In genomic region chr5:65029178-65029577, GRCh38 we compare ENCODE assay signal across 23 cellular contexts.
DNase-seq lines count a peak whose midpoint lies in the region; ATAC-seq, FAIRE-seq and TF ChIP-seq lines count a peak whose summit lies in the region.
"Had no signal": no experiment of that assay in that cellular context is flagged by ENCODE, and none has a peak within 500 bp of the region (broad histone marks: within the 10 kb centered on the region; RNA-seq: fewer than 3 reads in every experiment).

No MANE protein-coding gene starts in this region.

- no peaks in the 10 kb centered on the region for H3K27me3 Mint-ChIP-seq in astrocyte (ENCODE audit: low read depth, unreplicated experiment)
- H3K27me3 Mint-ChIP-seq: CD4-positive, alpha-beta T cell had no signal

- peak; percentile 28 for DNase-seq in HT1080 (ENCODE audit: low read depth)
- peak; percentile 64 for DNase-seq in astrocyte (ENCODE audit: low read depth)
- no peak for DNase-seq in keratinocyte (ENCODE audit: low read depth, low spot score)
- DNase-seq in activated CD4-positive, CD25-positive, alpha-beta regulatory T cell treated with anti-CD3 and anti-CD28 coated beads, Interleukin-2, amount 50 U/mL, for 72 hours = no peak
- no peak for DNase-seq in left lung
- DNase-seq: ACHN; Caco-2; CD4-positive, alpha-beta T cell; DMS153; DMS79; EL; GM23248; KG1 had no signal

- TF ChIP-seq CTCF in astrocyte (IDR thresholded peaks at IDR 0.05; ENCODE audit: insufficient read depth, low read depth, low read length) (no peak), keratinocyte (optimal IDR thresholded peaks at IDR 0.05 in 1 of 3, IDR thresholded peaks at IDR 0.05 in 1 of 3, conservative IDR thresholded peaks at IDR 0.05 in 1 of 3; ENCODE audit: extremely low read depth in 1 of 3, insufficient read depth in 2 of 3, low read length in 3 of 3) (no peak), left lung (IDR thresholded peaks at IDR 0.05) (no peak)

- H3K79me2 ChIP-seq in astrocyte (ENCODE audit: insufficient read depth, low read length) (no peaks in the 10 kb centered on the region), keratinocyte (ENCODE audit: control insufficient read depth, insufficient read depth, low read length) (no peaks in the 10 kb centered on the region)

- no peaks in the 10 kb centered on the region for H4K20me1 ChIP-seq in astrocyte (ENCODE audit: insufficient read depth, low read length)
- H4K20me1 ChIP-seq in keratinocyte (ENCODE audit: control insufficient read depth, extremely low read depth, insufficient read depth, low read length) = no peaks in the 10 kb centered on the region

- H3K4me1 Mint-ChIP-seq in astrocyte (ENCODE audit: low read depth, unreplicated experiment) = peaks cover 20% of the 10 kb centered on the region

- H3K27ac Mint-ChIP-seq in astrocyte (ENCODE audit: unreplicated experiment) = no peak overlapping the region
- H3K27ac Mint-ChIP-seq: CD4-positive, alpha-beta T cell had no signal

- no peaks in the 10 kb centered on the region for H3K27me3 ChIP-seq in astrocyte (ENCODE audit: insufficient read depth, low read length)
- no peaks in the 10 kb centered on the region for H3K27me3 ChIP-seq in keratinocyte (ENCODE audit: control insufficient read depth, extremely low read depth, insufficient read depth, low read length)
- no peaks in the 10 kb centered on the region for H3K27me3 ChIP-seq in left lung

- no peak overlapping the region for H3K4me3 Mint-ChIP-seq in astrocyte (ENCODE audit: unreplicated experiment)
- H3K4me3 Mint-ChIP-seq: CD4-positive, alpha-beta T cell had no signal

- H2AFZ ChIP-seq in astrocyte (ENCODE audit: low read depth, low read length) = no peak overlapping the region
- H2AFZ ChIP-seq in keratinocyte (ENCODE audit: control insufficient read depth, low read length) = no peak overlapping the region
- H2AFZ ChIP-seq: GM23248 had no signal

- H3K9me1 ChIP-seq in keratinocyte (ENCODE audit: control insufficient read depth, extremely low read depth, insufficient read depth, low read length) = no peaks in the 10 kb centered on the region

- H3K9ac ChIP-seq in astrocyte (ENCODE audit: low read length) = no peak overlapping the region
- H3K9ac ChIP-seq in keratinocyte (ENCODE audit: control insufficient read depth, extremely low read depth, insufficient read depth, low read length) = no peak overlapping the region
- H3K9ac ChIP-seq: GM23248 had no signal

- H3K36me3 ChIP-seq in astrocyte (ENCODE audit: insufficient read depth, low read length) (no peaks in the 10 kb centered on the region), keratinocyte (ENCODE audit: control insufficient read depth in 2 of 2, extremely low read depth in 1 of 2, insufficient read depth in 2 of 2, low read length in 2 of 2) (no peaks in the 10 kb centered on the region), left lung (no peaks in the 10 kb centered on the region)
- H3K36me3 ChIP-seq: HAP-1 had no signal

- intact Hi-C loops in left lung (cut with DNase I) = no loop called here

- peaks cover 2% of the 10 kb centered on the region for H3K36me3 Mint-ChIP-seq in astrocyte (ENCODE audit: low read depth, unreplicated experiment)

- H3K4me3 ChIP-seq in astrocyte (ENCODE audit: insufficient read depth, low read depth, low read length) = no peak overlapping the region
- H3K4me3 ChIP-seq in keratinocyte (ENCODE audit: control insufficient read depth in 2 of 3, extremely low read depth in 1 of 3, insufficient read depth in 2 of 3, low read depth in 1 of 3, low read length in 3 of 3) = no peak overlapping the region
- no peak overlapping the region for H3K4me3 ChIP-seq in left lung
- H3K4me3 ChIP-seq: GM23248, HAP-1 had no signal

- dilution Hi-C loops in keratinocyte (cut with MboI; ENCODE audit: extremely low pct_ligation_motif_present, low sequenced_read_pairs) = no loop called here

- ATAC-seq in HG03354 (IDR thresholded peaks at IDR 0.05; ENCODE audit: poor library complexity, severe bottlenecking, unreplicated experiment) (no peak), left lung (no peak), HG02759 (IDR thresholded peaks at IDR 0.05; ENCODE audit: unreplicated experiment) (no peak)

- H3K4me2 ChIP-seq in astrocyte (ENCODE audit: low read length) (no peak overlapping the region), keratinocyte (ENCODE audit: control insufficient read depth, extremely low read depth, insufficient read depth, low read depth, low read length) (no peak overlapping the region)

- H3K9me3 ChIP-seq in astrocyte (ENCODE audit: insufficient read depth, low read depth, low read length) (peaks cover 3% of the 10 kb centered on the region), keratinocyte (ENCODE audit: control insufficient read depth, low read depth, low read length) (no peaks in the 10 kb centered on the region), left lung (no peaks in the 10 kb centered on the region)
- H3K9me3 ChIP-seq: Caco-2, HAP-1 had no signal

- H3K4me1 ChIP-seq in astrocyte (ENCODE audit: insufficient read depth, low read length) (no peaks in the 10 kb centered on the region), keratinocyte (ENCODE audit: control insufficient read depth, extremely low read depth, insufficient read depth, low read length) (no peaks in the 10 kb centered on the region), left lung (no peaks in the 10 kb centered on the region)
- H3K4me1 ChIP-seq: Caco-2 had no signal

- FAIRE-seq in astrocyte (lab: Jason Lieb, UNC) = peak; percentile 17
- FAIRE-seq in keratinocyte (lab: Jason Lieb, UNC) = peak; percentile 34
- FAIRE-seq: A204.1, D721Med, G401.6, GM12891, HTR-8/SVneo had no signal

- peaks cover 3% of the 10 kb centered on the region for H3K9me3 Mint-ChIP-seq in astrocyte (ENCODE audit: unreplicated experiment)
- H3K9me3 Mint-ChIP-seq: CD4-positive, alpha-beta T cell had no signal

- H3K27ac ChIP-seq in astrocyte (ENCODE audit: low read depth, low read length) (no peak overlapping the region), keratinocyte (ENCODE audit: control insufficient read depth, insufficient read depth, low read length) (no peak overlapping the region), left lung (no peak overlapping the region)
- H3K27ac ChIP-seq: C4-2B, GM23248, HL-60 had no signal

Comparison
In these comparisons a context has a peak if more than half of its experiments do, and no peak if none do; other contexts are left out.
1. DNase-seq: peak in HT1080 (single experiment) and astrocyte (single experiment); none in keratinocyte (single experiment), activated CD4-positive, CD25-positive, alpha-beta regulatory T cell treated with anti-CD3 and anti-CD28 coated beads, Interleukin-2, amount 50 U/mL, for 72 hours (single experiment) and left lung (0 of 2).